Comparison of ENCODE assay signal across 3 cellular contexts in genomic region chr5:96094904-96095303, GRCh38.
A peak's percentile ranks its signal among the peaks of the same experiment; 100 is the strongest.
TF ChIP-seq lines count a peak whose summit lies in the region.

No MANE protein-coding gene starts in this region.

TF ChIP-seq in SK-N-SH treated with all-trans-retinoic acid at 6 μM for 48 hours, 23 proteins besides CTCF, POLR2A, EP300 and RAD21 (continued from another document):
- TF ChIP-seq, protein P1, sequence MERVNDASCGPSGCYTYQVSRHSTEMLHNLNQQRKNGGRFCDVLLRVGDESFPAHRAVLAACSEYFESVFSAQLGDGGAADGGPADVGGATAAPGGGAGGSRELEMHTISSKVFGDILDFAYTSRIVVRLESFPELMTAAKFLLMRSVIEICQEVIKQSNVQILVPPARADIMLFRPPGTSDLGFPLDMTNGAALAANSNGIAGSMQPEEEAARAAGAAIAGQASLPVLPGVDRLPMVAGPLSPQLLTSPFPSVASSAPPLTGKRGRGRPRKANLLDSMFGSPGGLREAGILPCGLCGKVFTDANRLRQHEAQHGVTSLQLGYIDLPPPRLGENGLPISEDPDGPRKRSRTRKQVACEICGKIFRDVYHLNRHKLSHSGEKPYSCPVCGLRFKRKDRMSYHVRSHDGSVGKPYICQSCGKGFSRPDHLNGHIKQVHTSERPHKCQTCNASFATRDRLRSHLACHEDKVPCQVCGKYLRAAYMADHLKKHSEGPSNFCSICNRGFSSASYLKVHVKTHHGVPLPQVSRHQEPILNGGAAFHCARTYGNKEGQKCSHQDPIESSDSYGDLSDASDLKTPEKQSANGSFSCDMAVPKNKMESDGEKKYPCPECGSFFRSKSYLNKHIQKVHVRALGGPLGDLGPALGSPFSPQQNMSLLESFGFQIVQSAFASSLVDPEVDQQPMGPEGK (CRISPR knock-in tag; IDR thresholded peaks at IDR 0.05; ENCODE audit: borderline replicate concordance): no peak

TF ChIP-seq in K562, 482 proteins besides CTCF, POLR2A, EP300 and RAD21 (continued from another document):
- TF ChIP-seq C11orf30 (IDR thresholded peaks at IDR 0.05; ENCODE audit: low read depth) (peak; percentile 35; the same call in 1 of the 2 replicates), NFIC (IDR thresholded peaks at IDR 0.05) (peak; percentile 90), RBM34 (IDR thresholded peaks at IDR 0.05; ENCODE audit: borderline replicate concordance, insufficient read depth, low read length) (no peak), U2AF1 (optimal IDR thresholded peaks at IDR 0.05; ENCODE audit: low read depth, low read length) (no peak), CEBPB (tag; IDR thresholded peaks at IDR 0.05) (peak; percentile 90), CEBPG (CRISPR knock-in tag; IDR thresholded peaks at IDR 0.05) (no peak), CEBPG (tag; conservative IDR thresholded peaks at IDR 0.05 in 1 of 2, IDR thresholded peaks at IDR 0.05 in 1 of 2) (peak in 1 of 2 experiments; percentile 73; a peak in 2 of 4 replicates), ZNF316 (IDR thresholded peaks at IDR 0.05) (peak; percentile 50; the same call in 1 of the 2 replicates), NFIX (CRISPR knock-in tag; IDR thresholded peaks at IDR 0.05; ENCODE audit: low read depth) (peak; percentile 22; the same call in 1 of the 2 replicates)

TF ChIP-seq in HepG2, 621 proteins besides CTCF, POLR2A, EP300 and RAD21 (continued from another document):
- peak; percentile 20; the same call in 1 of the 2 replicates for TF ChIP-seq CEBPB (IDR thresholded peaks at IDR 0.05; ENCODE audit: borderline replicate concordance, low read depth, low read length)
- no peak for TF ChIP-seq RCOR2 (CRISPR knock-in tag; IDR thresholded peaks at IDR 0.05)
- TF ChIP-seq MAFF (IDR thresholded peaks at IDR 0.05; ENCODE audit: low read depth, low read length): peak; percentile 60; the same call in 1 of the 2 replicates
- no peak for TF ChIP-seq U2AF1 (optimal IDR thresholded peaks at IDR 0.05; ENCODE audit: low read depth, low read length)
- TF ChIP-seq ZSCAN22 (CRISPR knock-in tag; IDR thresholded peaks at IDR 0.05): no peak
TF ChIP-seq in HepG2: peak in this region for 3.
